9 cellular contexts compared by ENCODE assay signal in genomic region chr7:21767300-21767900, GRCh38.
DNase-seq lines count a peak whose midpoint lies in the region; ATAC-seq and TF ChIP-seq lines count a peak whose summit lies in the region.
"Had no signal": no experiment of that assay in that cellular context is flagged by ENCODE, and none has a peak within 500 bp of the region (broad histone marks: within the 10 kb centered on the region; RNA-seq: fewer than 3 reads in every experiment).

No MANE protein-coding gene starts in this region.

- H3K36me3 ChIP-seq in prostate gland = no peaks in the 10 kb centered on the region
- H3K36me3 ChIP-seq: neutrophil had no signal

- H3K4me1 ChIP-seq in prostate gland (replicated peaks) = no peaks in the 10 kb centered on the region

- DNase-seq in COR-L47 (lab: John Stamatoyannopoulos, UW) (peak; percentile 88), NCI-H226 (peak; percentile 86), germinal center (ENCODE audit: low spot score) (peak; percentile 3), prostate gland (ENCODE audit: low spot score) (peak; percentile 56)
- peak; percentile 6 to 26 for DNase-seq in activated CD4-positive, alpha-beta T cell treated with anti-CD3 and anti-CD28 coated beads, Interleukin-2, amount 50 U/mL, for 48 hours
- no peak for DNase-seq in activated effector memory CD4-positive, alpha-beta T cell treated with anti-CD3 and anti-CD28 coated beads, Interleukin-2, amount 50 U/mL, for 16 hours

- ATAC-seq in GM19035 (IDR thresholded peaks at IDR 0.05; ENCODE audit: unreplicated experiment) = peak; percentile 89
- ATAC-seq in HG03432 (IDR thresholded peaks at IDR 0.05; ENCODE audit: unreplicated experiment) = peak; percentile 90

- H3K27me3 ChIP-seq in prostate gland (replicated peaks; ENCODE audit: insufficient read depth) = no peaks in the 10 kb centered on the region
- H3K27me3 ChIP-seq: neutrophil had no signal

- H3K9me3 ChIP-seq in prostate gland = no peaks in the 10 kb centered on the region
- H3K9me3 ChIP-seq: neutrophil had no signal

- no peak overlapping the region for H3K27ac ChIP-seq in prostate gland
- H3K27ac ChIP-seq: neutrophil had no signal

- intact Hi-C loops in prostate gland (cut with DNase I) = no loop called here

- TF ChIP-seq CTCF in prostate gland (IDR thresholded peaks at IDR 0.05) = peak in 3 of 4 experiments; percentile 32 to 81 (median 68)

- no peak for TF ChIP-seq POLR2A in prostate gland (IDR thresholded peaks at IDR 0.05)

- no peak overlapping the region for H3K4me3 ChIP-seq in prostate gland

- 24% methylated on average over 6 of the region's 6 CpGs for WGBS in prostate gland
